ENCODE assay signal across 28 cellular contexts in genomic region chr11:22477312-22477711, GRCh38.
"Had no signal": no experiment of that assay in that cellular context is flagged by ENCODE, and none has a peak within 500 bp of the region (broad histone marks: within the 10 kb centered on the region; RNA-seq: fewer than 3 reads in every experiment).

No MANE protein-coding gene starts in this region.

- H3K79me2 ChIP-seq: parathyroid adenoma had no signal

- H3K27ac ChIP-seq: brain microvascular endothelial cell, esophagus squamous epithelium, gastrocnemius medialis, neural progenitor cell, parathyroid adenoma, psoas muscle, right atrium auricular region, suprapubic skin, tibial artery, WERI-Rb-1 had no signal

- DNase-seq: activated CD4-positive, alpha-beta T cell treated with anti-CD3 and anti-CD28 coated beads for 48 hours; activated CD4-positive, alpha-beta T cell treated with anti-CD3 and anti-CD28 coated beads, Interleukin-2, amount 50 U/mL, for 48 hours; activated CD8-positive, alpha-beta memory T cell treated with anti-CD3 and anti-CD28 coated beads for 24 hours; activated effector memory CD4-positive, alpha-beta T cell treated with Interleukin-2 at 50 U/mL for 16 hours; activated naive CD4-positive, alpha-beta T cell treated with anti-CD3 and anti-CD28 coated beads for 36 hours; activated naive CD8-positive, alpha-beta T cell treated with anti-CD3 and anti-CD28 coated beads for 36 hours; brain microvascular endothelial cell; central memory CD4-positive, alpha-beta T cell; esophagus squamous epithelium; gastrocnemius medialis; glutamatergic neuron; kidney; naive thymus-derived CD8-positive, alpha-beta T cell; occipital lobe; psoas muscle; stimulated activated CD4-positive, alpha-beta T cell treated with anti-CD3 and anti-CD28 coated beads, Interleukin-1b, Interleukin-23, amount 100 ng/mL, for 48 hours; stimulated activated naive B cell treated with anti-CD40 and anti-IgM and Interleukin-4, amounts not matched to agents 10 μg/mL and 1 μg/mL and 100 μg/mL, for 72 hours; SW 1271; T-helper 9 cell; tibial artery; WERI-Rb-1 had no signal

- H3K9me3 Mint-ChIP-seq: activated naive CD4-positive, alpha-beta T cell treated with anti-CD3 and anti-CD28 coated beads for 36 hours; memory B cell; naive thymus-derived CD8-positive, alpha-beta T cell; neural progenitor cell; T-helper 1 cell treated with Interleukin-12 subunit alpha and Interleukin-12 subunit beta and Interleukin-4 antibody, amounts not matched to agents 30 μg/mL and 1 μg/mL, for 36 hours had no signal

- H3K27ac Mint-ChIP-seq: activated naive CD4-positive, alpha-beta T cell treated with anti-CD3 and anti-CD28 coated beads for 36 hours; activated naive CD8-positive, alpha-beta T cell treated with anti-CD3 and anti-CD28 coated beads for 36 hours; memory B cell; naive thymus-derived CD8-positive, alpha-beta T cell; neural progenitor cell; stimulated activated naive B cell treated with anti-CD40 and anti-IgM and Interleukin-4, amounts not matched to agents 10 μg/mL and 1 μg/mL and 100 μg/mL, for 72 hours; T-helper 1 cell treated with Interleukin-12 subunit alpha and Interleukin-12 subunit beta and Interleukin-4 antibody, amounts not matched to agents 30 μg/mL and 1 μg/mL, for 36 hours had no signal

- H3K4me1 Mint-ChIP-seq: activated naive CD8-positive, alpha-beta T cell treated with anti-CD3 and anti-CD28 coated beads for 36 hours; memory B cell; naive thymus-derived CD8-positive, alpha-beta T cell; neural progenitor cell; stimulated activated naive B cell treated with anti-CD40 and anti-IgM and Interleukin-4, amounts not matched to agents 10 μg/mL and 1 μg/mL and 100 μg/mL, for 72 hours had no signal

- H3K4me1 ChIP-seq: esophagus squamous epithelium, gastrocnemius medialis, neural progenitor cell, parathyroid adenoma, psoas muscle, right atrium auricular region, suprapubic skin, tibial artery had no signal

- H3K4me3 Mint-ChIP-seq: activated naive CD4-positive, alpha-beta T cell treated with anti-CD3 and anti-CD28 coated beads for 36 hours; activated naive CD8-positive, alpha-beta T cell treated with anti-CD3 and anti-CD28 coated beads for 36 hours; memory B cell; naive thymus-derived CD8-positive, alpha-beta T cell; neural progenitor cell; stimulated activated naive B cell treated with anti-CD40 and anti-IgM and Interleukin-4, amounts not matched to agents 10 μg/mL and 1 μg/mL and 100 μg/mL, for 72 hours; T-helper 1 cell treated with Interleukin-12 subunit alpha and Interleukin-12 subunit beta and Interleukin-4 antibody, amounts not matched to agents 30 μg/mL and 1 μg/mL, for 36 hours had no signal

- H2AFZ ChIP-seq: neural progenitor cell, parathyroid adenoma had no signal

- H3K4me2 ChIP-seq: neural progenitor cell, smooth muscle cell had no signal

- H3K27me3 Mint-ChIP-seq: memory B cell; stimulated activated naive B cell treated with anti-CD40 and anti-IgM and Interleukin-4, amounts not matched to agents 10 μg/mL and 1 μg/mL and 100 μg/mL, for 72 hours had no signal

- H3K4me3 ChIP-seq: esophagus squamous epithelium, gastrocnemius medialis, neural progenitor cell, psoas muscle, right atrium auricular region, smooth muscle cell, suprapubic skin, tibial artery had no signal

- H3K9me3 ChIP-seq: esophagus squamous epithelium, gastrocnemius medialis, psoas muscle, right atrium auricular region, suprapubic skin, tibial artery had no signal

- H3K9ac ChIP-seq: neural progenitor cell, parathyroid adenoma had no signal

- H3K36me3 ChIP-seq: brain microvascular endothelial cell, esophagus squamous epithelium, gastrocnemius medialis, neural progenitor cell, right atrium auricular region, suprapubic skin, tibial artery, WERI-Rb-1 had no signal

- H3K36me3 Mint-ChIP-seq: activated naive CD8-positive, alpha-beta T cell treated with anti-CD3 and anti-CD28 coated beads for 36 hours; memory B cell; naive thymus-derived CD8-positive, alpha-beta T cell; neural progenitor cell; stimulated activated naive B cell treated with anti-CD40 and anti-IgM and Interleukin-4, amounts not matched to agents 10 μg/mL and 1 μg/mL and 100 μg/mL, for 72 hours had no signal

- H3K27me3 ChIP-seq: brain microvascular endothelial cell, esophagus squamous epithelium, gastrocnemius medialis, neural progenitor cell, right atrium auricular region, suprapubic skin, tibial artery had no signal
